Comparison of ENCODE assay signal across 1 cellular context in genomic region chr19:45395524-45396388, GRCh38.
TF ChIP-seq lines count a peak whose summit lies in the region.

No MANE protein-coding gene starts in this region.

TF ChIP-seq in HEK293, 187 proteins besides CTCF, POLR2A, EP300 and RAD21 (continued from another document):
- TF ChIP-seq ZNF596 (tag by site-specific recombination; IDR thresholded peaks at IDR 0.05) (no peak), ZNF221 (tag by site-specific recombination; IDR thresholded peaks at IDR 0.05; ENCODE audit: borderline replicate concordance) (no peak)
- TF ChIP-seq, protein P1, sequence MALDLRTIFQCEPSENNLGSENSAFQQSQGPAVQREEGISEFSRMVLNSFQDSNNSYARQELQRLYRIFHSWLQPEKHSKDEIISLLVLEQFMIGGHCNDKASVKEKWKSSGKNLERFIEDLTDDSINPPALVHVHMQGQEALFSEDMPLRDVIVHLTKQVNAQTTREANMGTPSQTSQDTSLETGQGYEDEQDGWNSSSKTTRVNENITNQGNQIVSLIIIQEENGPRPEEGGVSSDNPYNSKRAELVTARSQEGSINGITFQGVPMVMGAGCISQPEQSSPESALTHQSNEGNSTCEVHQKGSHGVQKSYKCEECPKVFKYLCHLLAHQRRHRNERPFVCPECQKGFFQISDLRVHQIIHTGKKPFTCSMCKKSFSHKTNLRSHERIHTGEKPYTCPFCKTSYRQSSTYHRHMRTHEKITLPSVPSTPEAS (tag by site-specific recombination; IDR thresholded peaks at IDR 0.05) = no peak
